Comparison of ENCODE assay signal across 9 cellular contexts in the genomic region with DNA sequence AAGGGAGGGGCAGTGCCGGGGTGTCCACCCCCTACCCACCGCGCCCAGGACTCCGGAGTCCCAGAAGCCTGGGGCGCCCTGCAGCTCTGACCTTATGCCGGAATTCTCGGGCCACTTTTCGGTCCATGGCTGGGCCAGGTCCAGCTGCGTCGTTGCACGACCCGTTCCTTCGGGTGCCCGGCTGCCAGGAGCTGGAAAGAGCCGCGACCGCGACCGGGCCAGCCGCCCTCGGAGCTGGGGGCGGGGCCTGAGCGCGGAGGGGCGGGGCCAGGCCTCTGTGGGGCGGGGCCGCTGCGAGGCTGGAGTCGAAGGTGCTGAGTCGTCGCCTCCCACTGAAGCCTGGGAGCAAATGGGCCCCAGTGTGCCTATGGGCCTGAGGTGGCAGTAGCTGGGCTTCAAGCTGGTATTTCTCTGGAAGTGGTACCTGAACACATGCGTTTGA. TPM values are rescaled to one million over a fixed set of nuclear protein-coding genes. Genes with fewer than 3 reads are reported as not detected.
DNase-seq lines count a peak whose midpoint lies in the region; ATAC-seq and TF ChIP-seq lines count a peak whose summit lies in the region.
"Had no signal": no experiment of that assay in that cellular context is flagged by ENCODE, and none has a peak within 500 bp of the region (broad histone marks: within the 10 kb centered on the region; RNA-seq: fewer than 3 reads in every experiment).

Gene USH1C, minus strand, starts transcription at position 236 of the 442 bp plus-strand sequence. Its CDS starts 109 bp downstream, at position 127.

- no peak for ATAC-seq in activated CD4-positive, CD25-positive, alpha-beta regulatory T cell treated with anti-CD3 and anti-CD28 coated beads, Interleukin-2, amount 50 U/mL, for 24 hours
- peak in 1 of 2 donors; percentile 83 for ATAC-seq in activated naive CD4-positive, alpha-beta T cell treated with anti-CD3 and anti-CD28 coated beads, Interleukin-2, amount 50 U/mL, for 72 hours
- peak; percentile 63 for ATAC-seq in left lobe of liver

- H3K27me3 ChIP-seq in suprapubic skin: peaks cover 51% of the 10 kb centered on the region

- H3K4me3 ChIP-seq in suprapubic skin: peak within 1 kb of the TSS; percentile 20

- no peak for TF ChIP-seq CTCF in suprapubic skin (IDR thresholded peaks at IDR 0.05)

- WGBS in suprapubic skin: 38% methylated on average over 1 of the region's 32 CpGs

- peak; percentile 48 for DNase-seq in activated CD4-positive, CD25-positive, alpha-beta regulatory T cell treated with anti-CD3 and anti-CD28 coated beads, Interleukin-2, amount 50 U/mL, for 72 hours
- peak; percentile 55 for DNase-seq in activated naive CD4-positive, alpha-beta T cell treated with anti-CD3 and anti-CD28 coated beads, Interleukin-2, amount 50 U/mL, for 72 hours (ENCODE audit: low spot score in 2 of 2)
- DNase-seq in left lobe of liver (ENCODE audit: low spot score): no peak
- no peak for DNase-seq in suprapubic skin (ENCODE audit: low spot score in 2 of 2)
- no peak for DNase-seq in cerebellar cortex (ENCODE audit: low spot score)
- no peak for DNase-seq in stimulated activated naive CD4-positive, alpha-beta T cell treated with Interleukin-2 at 50 U/mL for 16 hours (lab: John Stamatoyannopoulos, UW)
- DNase-seq in pons (ENCODE audit: low spot score): no peak

- TF ChIP-seq POLR2A in suprapubic skin (IDR thresholded peaks at IDR 0.05): no peak

- no peaks in the 10 kb centered on the region for H3K9me3 Mint-ChIP-seq in activated naive CD4-positive, alpha-beta T cell treated with anti-CD3 and anti-CD28 coated beads, Interleukin-2, amount 50 U/mL, for 72 hours

- no peak within 1 kb of the TSS for H3K27ac ChIP-seq in suprapubic skin

- no peaks in the 10 kb centered on the region for H3K36me3 Mint-ChIP-seq in activated naive CD4-positive, alpha-beta T cell treated with anti-CD3 and anti-CD28 coated beads, Interleukin-2, amount 50 U/mL, for 72 hours

- H3K27ac Mint-ChIP-seq in activated naive CD4-positive, alpha-beta T cell treated with anti-CD3 and anti-CD28 coated beads, Interleukin-2, amount 50 U/mL, for 72 hours: no peak within 1 kb of the TSS

- no peaks in the 10 kb centered on the region for H3K9me3 ChIP-seq in suprapubic skin

- H3K36me3 ChIP-seq in suprapubic skin: no peaks in the 10 kb centered on the region

- no peak for TF ChIP-seq EP300 in suprapubic skin (IDR thresholded peaks at IDR 0.05)

- peaks cover 6% of the 10 kb centered on the region for H3K4me1 ChIP-seq in suprapubic skin

RNA-seq across cellular contexts. Expression of gene USH1C, which starts in this region (rescaled TPM):
- not detected for total RNA-seq in activated naive CD4-positive, alpha-beta T cell treated with anti-CD3 and anti-CD28 coated beads, Interleukin-2, amount 50 U/mL, for 72 hours
- total RNA-seq in left lobe of liver: 1.2 TPM
- total RNA-seq in suprapubic skin: not detected
- total RNA-seq: SK-MEL-5 had no signal

Comparison
In these comparisons a context has a peak if more than half of its experiments do, and no peak if none do; other contexts are left out.
1. Peak in DNase-seq in activated naive CD4-positive, alpha-beta T cell treated with anti-CD3 and anti-CD28 coated beads, Interleukin-2, amount 50 U/mL, for 72 hours; RNA of the gene not detected or under 1 TPM.